8 cellular contexts compared by ENCODE assay signal in the genomic region with DNA sequence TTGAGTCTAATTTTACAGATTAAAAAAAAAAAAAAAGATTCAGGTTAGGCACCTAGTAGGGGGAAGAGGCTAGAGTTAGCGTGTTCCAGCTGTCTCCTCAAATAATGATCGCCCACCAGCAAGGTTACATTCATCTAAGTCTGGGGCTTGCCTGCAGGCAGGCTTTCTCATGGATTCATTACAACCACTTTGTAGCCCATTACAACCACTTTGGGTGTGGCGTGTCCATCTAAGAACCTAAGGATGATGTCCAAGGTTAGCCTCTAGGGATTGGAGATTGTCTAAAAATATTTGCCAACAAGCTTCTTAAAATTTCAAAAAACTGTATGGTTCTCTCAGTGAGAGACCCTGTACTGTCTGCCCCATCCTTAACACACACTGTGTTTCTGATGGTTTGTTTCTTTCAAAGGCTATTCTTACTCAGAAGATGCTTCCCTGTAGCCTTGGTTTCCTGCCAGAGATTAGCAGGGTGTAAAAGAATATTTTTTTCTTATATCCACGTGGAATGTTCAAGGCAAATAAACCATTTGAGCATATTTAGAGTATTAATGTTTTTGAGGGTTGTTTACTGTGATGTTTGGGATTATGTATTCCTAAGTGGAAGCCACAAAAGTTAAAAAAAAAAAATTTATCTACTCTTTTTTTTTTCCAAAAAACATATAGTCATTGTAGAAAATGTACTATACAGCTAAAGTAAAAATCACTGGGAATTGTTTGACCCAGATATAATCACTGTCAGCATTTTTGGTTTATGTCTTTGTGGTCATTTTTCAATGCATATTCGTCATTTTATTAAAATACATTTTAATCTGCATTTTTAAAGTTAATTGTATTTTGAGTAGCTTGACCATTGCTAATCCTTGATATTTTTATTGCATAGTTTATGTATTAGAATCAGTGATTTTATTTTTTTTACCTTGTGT. TPM values are rescaled to one million over a fixed set of nuclear protein-coding genes. Genes with fewer than 3 reads are reported as not detected.
DNase-seq lines count a peak whose midpoint lies in the region; ATAC-seq and TF ChIP-seq lines count a peak whose summit lies in the region.

No MANE protein-coding gene starts in this region.

- H3K4me2 ChIP-seq in OCI-LY3 (ENCODE audit: low read length), result peak overlapping the region; percentile 82
- peak overlapping the region; percentile 82 for H3K4me2 ChIP-seq in osteoblast (ENCODE audit: insufficient read depth, low read length)

- H3K4me3 ChIP-seq in GM06990 (replicated peaks; ENCODE audit: low read depth, low read length) (peak overlapping the region; percentile 98), OCI-LY3 (ENCODE audit: low read length) (peak overlapping the region; percentile 95), endodermal cell (ENCODE audit: low read length) (peak overlapping the region; percentile 90), osteoblast (ENCODE audit: insufficient read depth, low read length) (peak overlapping the region; percentile 97)

- H3K27ac ChIP-seq in OCI-LY3 (ENCODE audit: low read length) (no peak overlapping the region), endodermal cell (ENCODE audit: low read depth, low read length) (no peak overlapping the region), osteoblast (ENCODE audit: low read depth, low read length) (peak overlapping the region; percentile 92)

- H3K27ac Mint-ChIP-seq in endodermal cell, result peak overlapping the region; percentile 84

- peak overlapping the region; percentile 85 for H3K4me3 Mint-ChIP-seq in endodermal cell

- H3K79me2 ChIP-seq in OCI-LY3 (ENCODE audit: low read length), result peaks cover 63% of the 10 kb centered on the region
- H3K79me2 ChIP-seq in osteoblast (ENCODE audit: insufficient read depth, low read length), result peaks cover 68% of the 10 kb centered on the region

- WGBS in endodermal cell (ENCODE audit: insufficient coverage in 1 of 2, insufficient read length in 1 of 2), 2 experiments, result 20 to 24% methylated on average over 1 to 4 of the region's 5 CpGs

- peaks cover 17% of the 10 kb centered on the region for H4K20me1 ChIP-seq in OCI-LY3 (ENCODE audit: insufficient read depth, low read length)
- peaks cover 15% of the 10 kb centered on the region for H4K20me1 ChIP-seq in osteoblast (ENCODE audit: insufficient read depth, low read length)

- peaks cover 26% of the 10 kb centered on the region for H3K27me3 Mint-ChIP-seq in endodermal cell (ENCODE audit: insufficient read depth)

- peaks cover 26% of the 10 kb centered on the region for H3K36me3 Mint-ChIP-seq in endodermal cell (ENCODE audit: low read depth)

- H3K9ac ChIP-seq in OCI-LY3 (ENCODE audit: low read length) (peak overlapping the region; percentile 90), endodermal cell (ENCODE audit: extremely low read depth, low read length, poor library complexity, severe bottlenecking) (peak overlapping the region; percentile 85)

- H3K4me1 ChIP-seq in OCI-LY3 (ENCODE audit: low read length) (peaks cover 33% of the 10 kb centered on the region), endodermal cell (ENCODE audit: control insufficient read depth, insufficient read depth, low read length) (no peaks in the 10 kb centered on the region), osteoblast (ENCODE audit: insufficient read depth, low read length) (peaks cover 38% of the 10 kb centered on the region)

- TF ChIP-seq CTCF in GM06990 (IDR thresholded peaks at IDR 0.05; ENCODE audit: insufficient read depth, low read length, poor library complexity, severe bottlenecking) (no peak), OCI-LY3 (IDR thresholded peaks at IDR 0.05; ENCODE audit: low read depth, low read length) (no peak), endodermal cell (conservative IDR thresholded peaks at IDR 0.05) (no peak), osteoblast (IDR thresholded peaks at IDR 0.05; ENCODE audit: extremely low read depth, low read depth, low read length) (no peak)

- ATAC-seq in HG02938 (IDR thresholded peaks at IDR 0.05; ENCODE audit: unreplicated experiment), result no peak
- ATAC-seq in HG03097 (IDR thresholded peaks at IDR 0.05; ENCODE audit: low FRiP score, unreplicated experiment), result no peak

- H3K9me3 ChIP-seq in OCI-LY3 (ENCODE audit: insufficient read depth, low read length) (no peaks in the 10 kb centered on the region), endodermal cell (ENCODE audit: control insufficient read depth, low read length) (no peaks in the 10 kb centered on the region), osteoblast (ENCODE audit: low read depth, low read length) (no peaks in the 10 kb centered on the region)

- DNase-seq in GM06990 (ENCODE audit: extremely low read depth, insufficient read length), result no peak
- DNase-seq in endodermal cell, result no peak
- DNase-seq in osteoblast (ENCODE audit: insufficient read length, low spot score, missing footprints), result peak; percentile 89
- DNase-seq in cerebellum (ENCODE audit: low spot score), result no peak
- no peak for DNase-seq in stimulated activated CD4-positive, alpha-beta T cell treated with anti-CD3 and anti-CD28 coated beads, Interleukin-4, amount 100 ng/mL, for 24 hours

- H3K9me3 Mint-ChIP-seq in endodermal cell, result no peaks in the 10 kb centered on the region

- H3K36me3 ChIP-seq in GM06990 (ENCODE audit: control insufficient read depth, insufficient read depth, low read length) (no peaks in the 10 kb centered on the region), OCI-LY3 (replicated peaks; ENCODE audit: low read depth, low read length) (peaks cover 12% of the 10 kb centered on the region), endodermal cell (ENCODE audit: control insufficient read depth, insufficient read depth, low read length) (peaks cover 27% of the 10 kb centered on the region), osteoblast (ENCODE audit: insufficient read depth, low read length) (peaks cover 26% of the 10 kb centered on the region)

- no peak overlapping the region for H2AFZ ChIP-seq in OCI-LY3 (ENCODE audit: low read depth, low read length)
- no peak overlapping the region for H2AFZ ChIP-seq in osteoblast (ENCODE audit: low read length)

- H3K4me1 Mint-ChIP-seq in endodermal cell, result peaks cover 16% of the 10 kb centered on the region

- no peaks in the 10 kb centered on the region for H3K27me3 ChIP-seq in GM06990 (replicated peaks; ENCODE audit: control insufficient read depth, insufficient read depth, low read length)
- no peaks in the 10 kb centered on the region for H3K27me3 ChIP-seq in OCI-LY3 (ENCODE audit: low read depth, low read length)
- H3K27me3 ChIP-seq in endodermal cell (ENCODE audit: control insufficient read depth, insufficient read depth, low read length, poor library complexity, severe bottlenecking), result peaks cover 7% of the 10 kb centered on the region
- H3K27me3 ChIP-seq in osteoblast (ENCODE audit: insufficient read depth, low read length), result no peaks in the 10 kb centered on the region

RNA-seq across cellular contexts. Expression of a gene that starts 1.7 kb away (rescaled TPM):
- total RNA-seq in endodermal cell (100 to 1,000 TPM; 438 to 443 TPM), osteoblast (332 and 340 TPM in 2 replicates), cerebellum (595 TPM)
- 270 TPM for polyA plus RNA-seq in endodermal cell (2013, experiment 1 of 2)
- polyA plus RNA-seq in endodermal cell (2013, experiment 2 of 2), result 306 TPM
